ENCODE assay signal across 28 cellular contexts in genomic region chr10:17450024-17450423, GRCh38. TPM values are rescaled to one million over a fixed set of nuclear protein-coding genes. Genes with fewer than 3 reads are reported as not detected.
DNase-seq lines count a peak whose midpoint lies in the region; ATAC-seq, FAIRE-seq and TF ChIP-seq lines count a peak whose summit lies in the region.
"Had no signal": no experiment of that assay in that cellular context is flagged by ENCODE, and none has a peak within 500 bp of the region (broad histone marks: within the 10 kb centered on the region; RNA-seq: fewer than 3 reads in every experiment).

No MANE protein-coding gene starts in this region.

- no peak overlapping the region for H3K4me2 ChIP-seq in H1 (ENCODE audit: insufficient read depth in 1 of 2, low read depth in 2 of 2, low read length in 2 of 2)
- H3K4me2 ChIP-seq: BLaER1 had no signal

- no peak overlapping the region for H2AK5ac ChIP-seq in H1 (ENCODE audit: low read depth, low read length)

- POLR2A ChIA-PET in H1 (lab: Charles Lee; ENCODE audit: partially characterized antibody), result no interaction called here

- H3K4me3 ChIP-seq in H1 (ENCODE audit: extremely low read depth in 1 of 4, insufficient read depth in 2 of 4, low read depth in 3 of 4, low read length in 4 of 4), result no peak overlapping the region
- H3K4me3 ChIP-seq: BLaER1, GM12878 had no signal

- no peak for TF ChIP-seq RAD21 in H1 (IDR thresholded peaks at IDR 0.05 in 1 of 2, conservative IDR thresholded peaks at IDR 0.05 in 1 of 2; ENCODE audit: low read depth in 2 of 2, low read length in 2 of 2)

- TF ChIP-seq POLR2A in H1 (IDR thresholded peaks at IDR 0.05; ENCODE audit: control extremely low read depth in 1 of 2, low read depth in 2 of 2, low read length in 2 of 2), result no peak

- no peaks in the 10 kb centered on the region; the same call in 1 of the 2 replicates for H3K79me1 ChIP-seq in H1 (ENCODE audit: low read depth, low read length)

- H4K8ac ChIP-seq in H1 (ENCODE audit: extremely low read depth, insufficient read depth, low read length), result no peak overlapping the region

- no peak overlapping the region for H3K4ac ChIP-seq in H1 (replicated peaks; ENCODE audit: insufficient read length, low read depth, low read length)

- intact Hi-C loops in natural killer cell (cut with micrococcal nuclease), result loop anchor here (10.0 kb wide), 1 partner anchor 425 kb away; no protein-coding TSS in a partner anchor

- FAIRE-seq in H1 (lab: Jason Lieb, UNC), result no peak
- FAIRE-seq: A204.1, D721Med, GM12878, GM12892, GM18507 had no signal

- TF ChIP-seq CTCF in natural killer cell (IDR thresholded peaks at IDR 0.05) (no peak), H1 (IDR thresholded peaks at IDR 0.05; ENCODE audit: control extremely low read depth in 1 of 3, insufficient read depth in 1 of 3, low read depth in 1 of 3, low read length in 3 of 3) (no peak)

- H3K56ac ChIP-seq in H1 (replicated peaks; ENCODE audit: insufficient read length, low read depth, low read length), result no peak overlapping the region

- no peaks in the 10 kb centered on the region for H3K27me3 Mint-ChIP-seq in natural killer cell (ENCODE audit: low read depth in 2 of 2)
- H3K27me3 Mint-ChIP-seq in natural killer cell treated with Interleukin-12 subunit alpha and Interleukin-12 subunit beta and Interleukin-15 and Interleukin-18, amount 100 ng/mL, for 72 hours, result no peaks in the 10 kb centered on the region
- H3K27me3 Mint-ChIP-seq: CD4-positive, CD25-positive, alpha-beta regulatory T cell had no signal

- no peak overlapping the region for H3K4me3 Mint-ChIP-seq in natural killer cell
- H3K4me3 Mint-ChIP-seq in natural killer cell treated with Interleukin-12 subunit alpha and Interleukin-12 subunit beta and Interleukin-15 and Interleukin-18, amount 100 ng/mL, for 72 hours, result no peak overlapping the region
- H3K4me3 Mint-ChIP-seq: CD14-positive monocyte; CD4-positive, alpha-beta memory T cell; CD8-positive, alpha-beta memory T cell had no signal

- no peak overlapping the region for H4K91ac ChIP-seq in H1 (replicated peaks; ENCODE audit: insufficient read length, low read length)

- CTCF ChIA-PET in H1 (lab: Charles Lee; ENCODE audit: partially characterized antibody), result interaction anchor here (0.9 to 1.1 kb wide), 4 partner anchors 11 to 143 kb away, joined by 3 read pairs; no protein-coding TSS in a partner anchor

- peaks cover 4 to 7% (median 5%) of the 10 kb centered on the region in 4 experiments; a peak in 6 of 7 replicates for H3K27me3 ChIP-seq in H1 (replicated peaks in 1 of 4; ENCODE audit: control insufficient read depth in 3 of 4, extremely low read depth in 1 of 4, insufficient read depth in 3 of 4, low read length in 3 of 4)

- DNase-seq in natural killer cell (no peak), H1 (ENCODE audit: low read depth in 1 of 2, low spot score in 2 of 2) (peak in 1 of 2 experiments; percentile 10), cerebellum (ENCODE audit: low spot score) (no peak), COR-L47 (lab: John Stamatoyannopoulos, UW) (no peak)
- no peak for DNase-seq in natural killer cell treated with Interleukin-12 subunit alpha and Interleukin-12 subunit beta and Interleukin-15 and Interleukin-18, amount 100 ng/mL, for 72 hours (ENCODE audit: low spot score)
- DNase-seq: 8988T; ACHN; BE2C; C1 segment of cervical spinal cord; Caco-2; Calu3; CD4-positive, alpha-beta memory T cell; CD4-positive, CD25-positive, alpha-beta regulatory T cell; CD8-positive, alpha-beta memory T cell; DMS53; DMS79; DND-41; EL; GDM1 had no signal

- no peak overlapping the region for H2BK12ac ChIP-seq in H1 (ENCODE audit: low read depth, low read length)

- peaks cover 3 to 13% (median 8%) of the 10 kb centered on the region in 4 experiments; a peak in 4 of 7 replicates for H3K4me1 ChIP-seq in H1 (replicated peaks in 1 of 4; ENCODE audit: control insufficient read depth in 3 of 4, insufficient read depth in 4 of 4, low read length in 3 of 4)
- H3K4me1 ChIP-seq: BE2C had no signal

- H2BK5ac ChIP-seq in H1 (ENCODE audit: low read depth, low read length), result no peak overlapping the region

- H3K9me3 Mint-ChIP-seq in natural killer cell, result peaks cover 0 to 2% of the 10 kb centered on the region in 2 donors
- no peaks in the 10 kb centered on the region for H3K9me3 Mint-ChIP-seq in natural killer cell treated with Interleukin-12 subunit alpha and Interleukin-12 subunit beta and Interleukin-15 and Interleukin-18, amount 100 ng/mL, for 72 hours

- no peak overlapping the region for H3K9ac ChIP-seq in H1 (replicated peaks in 1 of 4; ENCODE audit: extremely low read depth in 1 of 4, low read depth in 3 of 4, low read length in 3 of 4)
- H3K9ac ChIP-seq: BLaER1 had no signal

- no peak overlapping the region for H2BK120ac ChIP-seq in H1 (replicated peaks; ENCODE audit: low read depth, low read length)

- no peak overlapping the region for H3K18ac ChIP-seq in H1 (ENCODE audit: extremely low read depth, low read length)

- no peak for ATAC-seq in natural killer cell
- ATAC-seq in natural killer cell treated with Interleukin-12 subunit alpha and Interleukin-12 subunit beta and Interleukin-15 and Interleukin-18, amount 100 ng/mL, for 72 hours, result no peak
- ATAC-seq: GM12878 had no signal

- H2BK20ac ChIP-seq in H1 (ENCODE audit: low read length), result no peak overlapping the region

- WGBS in H1 (ENCODE audit: extremely low coverage in 1 of 2, insufficient coverage in 1 of 2, insufficient read length in 1 of 2, insufficient replicate concordance in 2 of 2, low coverage in 1 of 2, low lambda C conversion rate in 2 of 2, missing lambda C conversion rate in 1 of 2), 2 experiments, result 93% methylated on average over 4 of the region's 4 CpGs; no CpG with 5 or more reads in 1 of the 2 experiments

- H4K5ac ChIP-seq in H1 (ENCODE audit: insufficient read length, low read depth, low read length), result no peak overlapping the region

- peaks cover 29% of the 10 kb centered on the region for H3K36me3 Mint-ChIP-seq in natural killer cell
- peaks cover 23% of the 10 kb centered on the region for H3K36me3 Mint-ChIP-seq in natural killer cell treated with Interleukin-12 subunit alpha and Interleukin-12 subunit beta and Interleukin-15 and Interleukin-18, amount 100 ng/mL, for 72 hours

- peaks cover 3 to 10% of the 10 kb centered on the region in 2 experiments; a peak in 3 of 4 replicates for H3K9me3 ChIP-seq in H1 (ENCODE audit: insufficient read depth in 2 of 2, low read depth in 1 of 2, low read length in 1 of 2)
- H3K9me3 ChIP-seq: BE2C had no signal

- peaks cover 0 to under 1% (median 0%) of the 10 kb centered on the region in 4 experiments; a peak in 2 of 8 replicates for H3K36me3 ChIP-seq in H1 (ENCODE audit: control insufficient read depth in 2 of 4, insufficient read depth in 4 of 4, low read length in 3 of 4)
- H3K36me3 ChIP-seq: BE2C had no signal

- H3K27ac ChIP-seq in H1 (ENCODE audit: low read depth, low read length), result no peak overlapping the region
- H3K27ac ChIP-seq: BLaER1 had no signal

- H3K23ac ChIP-seq in H1 (ENCODE audit: insufficient read length), result no peak overlapping the region

- H2AFZ ChIP-seq in H1 (ENCODE audit: low read length), result no peak overlapping the region

- 0 out of 2 replicates have a peak overlapping the region, but pooled peaks have one; percentile 83 for H2BK15ac ChIP-seq in H1 (ENCODE audit: low read length)

- no peak for TF ChIP-seq EP300 in H1 (IDR thresholded peaks at IDR 0.05; ENCODE audit: borderline replicate concordance in 1 of 2, low read depth in 2 of 2, low read length in 2 of 2)

- H4K20me1 ChIP-seq in H1 (replicated peaks in 1 of 2; ENCODE audit: control insufficient read depth in 1 of 2, insufficient read depth in 2 of 2, low read length in 2 of 2), result no peaks in the 10 kb centered on the region

- H3K14ac ChIP-seq in H1 (ENCODE audit: insufficient read length), result no peak overlapping the region

- peak overlapping the region; percentile 15 to 83 for H3K27ac Mint-ChIP-seq in natural killer cell
- H3K27ac Mint-ChIP-seq in natural killer cell treated with Interleukin-12 subunit alpha and Interleukin-12 subunit beta and Interleukin-15 and Interleukin-18, amount 100 ng/mL, for 72 hours, result no peak overlapping the region
- H3K27ac Mint-ChIP-seq: CD14-positive monocyte; CD4-positive, CD25-positive, alpha-beta regulatory T cell had no signal

- peaks cover 28 to 33% of the 10 kb centered on the region in 2 donors for H3K4me1 Mint-ChIP-seq in natural killer cell
- H3K4me1 Mint-ChIP-seq in natural killer cell treated with Interleukin-12 subunit alpha and Interleukin-12 subunit beta and Interleukin-15 and Interleukin-18, amount 100 ng/mL, for 72 hours (ENCODE audit: low read depth in 2 of 2), result peaks cover 20 to 43% of the 10 kb centered on the region in 2 donors

- peaks cover 13% of the 10 kb centered on the region; the same call in 1 of the 2 replicates for H3K23me2 ChIP-seq in H1 (ENCODE audit: low read depth, low read length)

- H3K79me2 ChIP-seq in H1 (ENCODE audit: control insufficient read depth in 1 of 2, insufficient read depth in 2 of 2, low read length in 2 of 2), result no peaks in the 10 kb centered on the region

TF ChIP-seq in H1, 55 proteins besides CTCF, POLR2A, EP300 and RAD21:
- TF ChIP-seq KDM1A (IDR thresholded peaks at IDR 0.05; ENCODE audit: borderline replicate concordance, low read length) (no peak), SRF (IDR thresholded peaks at IDR 0.05; ENCODE audit: low read depth, low read length) (no peak), BCL11A (IDR thresholded peaks at IDR 0.05; ENCODE audit: low read depth in 2 of 2, low read length in 2 of 2) (no peak), BACH1 (IDR thresholded peaks at IDR 0.05; ENCODE audit: low read length) (no peak), ASH2L (IDR thresholded peaks at IDR 0.05; ENCODE audit: low read length) (no peak)

RNA-seq across cellular contexts. Expression of gene ST8SIA6, which starts 4.4 kb away (rescaled TPM):
- total RNA-seq in natural killer cell, result 10 to 100 TPM; 12.2 to 19.7 (median 12.5) TPM
- 1 to 10 TPM in 1 of 2 donors, under 1 TPM in 1; 0.19 to 1.5 TPM for total RNA-seq in natural killer cell treated with Interleukin-12 subunit alpha and Interleukin-12 subunit beta and Interleukin-15 and Interleukin-18, amount 100 ng/mL, for 72 hours
- total RNA-seq in H1 (2021; fragmentation: NEBNext Ultra II Directional; extraction: Animal tissue kit (Norgen Biotek cat#: 25700)), result 1.1 and 1.3 TPM in 2 replicates
- 0.50 and 0.70 TPM in 2 replicates for polyA plus RNA-seq in H1 (2011; rRNA removed)
- polyA plus RNA-seq in H1 (2011; cell fraction: cytosol; rRNA removed), result 0.53 TPM
- polyA plus RNA-seq in H1 (2011; cell fraction: nucleus; rRNA removed), result 0.84 TPM
- 0.61 to 1.1 TPM (median 0.84 TPM) in 4 replicates for polyA plus RNA-seq in H1 (2012, experiment 1 of 2)
- 0.07 TPM for polyA plus RNA-seq in H1 (2012, experiment 2 of 2)
- polyA plus RNA-seq in H1 (2013, experiment 1 of 2), result 1.6 TPM
- 1.5 TPM for polyA plus RNA-seq in H1 (2013, experiment 2 of 2)
- polyA minus RNA-seq in H1 (2011; rRNA and poly(A)+ RNA removed), result 0.69 and 1.1 TPM in 2 replicates
- 1.2 TPM for polyA minus RNA-seq in H1 (2011; cell fraction: cytosol; rRNA and poly(A)+ RNA removed)
- 4.7 TPM for polyA minus RNA-seq in H1 (2011; cell fraction: nucleus; rRNA and poly(A)+ RNA removed)
- 5.2 TPM for total RNA-seq in cerebellum
- total RNA-seq: A673; CD8-positive, alpha-beta memory T cell; GM12878 had no signal
- polyA plus RNA-seq: AG04450 had no signal

Comparison
In these comparisons a context has a peak if more than half of its experiments do, and no peak if none do; other contexts are left out.
1. H3K27ac Mint-ChIP-seq: peak in natural killer cell (2 of 2); none in natural killer cell treated with Interleukin-12 subunit alpha and Interleukin-12 subunit beta and Interleukin-15 and Interleukin-18, amount 100 ng/mL, for 72 hours (0 of 2).